ENCODE assay signal across 26 cellular contexts in genomic region chr4:100508691-100509090, GRCh38. TPM values are rescaled to one million over a fixed set of nuclear protein-coding genes. Genes with fewer than 3 reads are reported as not detected.
DNase-seq lines count a peak whose midpoint lies in the region; ATAC-seq and TF ChIP-seq lines count a peak whose summit lies in the region.
"Had no signal": no experiment of that assay in that cellular context is flagged by ENCODE, and none has a peak within 500 bp of the region (broad histone marks: within the 10 kb centered on the region; RNA-seq: fewer than 3 reads in every experiment).

No MANE protein-coding gene starts in this region.

- ATAC-seq in left lung, result peak; percentile 77
- no peak for ATAC-seq in GM19324 (IDR thresholded peaks at IDR 0.05; ENCODE audit: low FRiP score, unreplicated experiment)
- ATAC-seq: A549, GM12878 had no signal

- POLR2A ChIA-PET in A673 (lab: Charles Lee; ENCODE audit: low non-redundant PET), result no interaction called here

- no peak for TF ChIP-seq CTCF in A673 (conservative IDR thresholded peaks at IDR 0.05; ENCODE audit: low read depth, low read length)
- no peak for TF ChIP-seq CTCF in VCaP (conservative IDR thresholded peaks at IDR 0.05)
- no peak for TF ChIP-seq CTCF in left lung (IDR thresholded peaks at IDR 0.05)

- H3K27me3 ChIP-seq in A673 (replicated peaks; ENCODE audit: insufficient read depth, low read depth, low read length, poor library complexity) (no peaks in the 10 kb centered on the region), left lung (no peaks in the 10 kb centered on the region)
- H3K27me3 ChIP-seq: BE2C, BLaER1 had no signal

- H3K4me3 ChIP-seq in A673 (ENCODE audit: low read depth, low read length, poor library complexity, severe bottlenecking) (no peak overlapping the region), left lung (no peak overlapping the region)
- H3K4me3 ChIP-seq: A549, BLaER1, GM12878 had no signal

- no peaks in the 10 kb centered on the region for H3K9me3 ChIP-seq in A673 (ENCODE audit: low read depth, low read length, poor library complexity, severe bottlenecking)
- H3K9me3 ChIP-seq in left lung, result no peaks in the 10 kb centered on the region
- H3K9me3 ChIP-seq: A549, BE2C, BLaER1 had no signal

- intact Hi-C loops in A673 (cut with micrococcal nuclease; ENCODE audit: unreplicated experiment), result no loop called here
- intact Hi-C loops in left lung (cut with DNase I), result no loop called here

- H3K27ac ChIP-seq in A673 (ENCODE audit: low read depth, low read length, poor library complexity, severe bottlenecking) (peak overlapping the region; percentile 71), VCaP (peak overlapping the region; percentile 54; the same call in 1 of the 2 replicates), left lung (no peak overlapping the region)
- H3K27ac ChIP-seq: 22Rv1, A549, BLaER1 had no signal

- H3K36me3 ChIP-seq in A673 (ENCODE audit: insufficient read depth, low read length, poor library complexity, severe bottlenecking) (no peaks in the 10 kb centered on the region), left lung (no peaks in the 10 kb centered on the region)
- H3K36me3 ChIP-seq: BE2C, BLaER1 had no signal

- H3K4me1 ChIP-seq in A673 (ENCODE audit: insufficient read depth, low read length, poor library complexity, severe bottlenecking) (peaks cover 60% of the 10 kb centered on the region), left lung (peaks cover 0 to 3% of the 10 kb centered on the region in 2 donors)
- H3K4me1 ChIP-seq: A549, BE2C, BLaER1 had no signal

- CTCF ChIA-PET in A673 (lab: Charles Lee), result no interaction called here

- DNase-seq in A673 (ENCODE audit: low spot score), result no peak
- no peak for DNase-seq in left lung
- DNase-seq in activated CD4-positive, alpha-beta T cell treated with anti-CD3 and anti-CD28 coated beads, Interleukin-2, amount 50 U/mL, for 48 hours, result no peak
- DNase-seq: ACHN; BE2C; C1 segment of cervical spinal cord; CD4-positive, alpha-beta memory T cell; CD4-positive, CD25-positive, alpha-beta regulatory T cell; CD8-positive, alpha-beta memory T cell; COR-L47; DMS 273 treated with DMSO at 0.1 percent for 48 hours; DMS153; DMS53; DMS79; DND-41; EL; GDM1 had no signal

- no TSS peak for BruUV-seq in A673 (replicated peaks; lab: Mats Ljungman, UMichigan)

RNA-seq across cellular contexts. Expression of gene EMCN, which starts 9.1 kb away (rescaled TPM):
- 7.8 and 7.9 TPM in 2 replicates for total RNA-seq in A673 (2021)
- 10 to 100 TPM; 41.7 to 46.1 TPM for total RNA-seq in left lung
- total RNA-seq: A172; CD4-positive, alpha-beta memory T cell; CD4-positive, CD25-positive, alpha-beta regulatory T cell; CD8-positive, alpha-beta memory T cell; Daoy; G401; GM12878 had no signal

Comparison
In these comparisons a context has a peak if more than half of its experiments do, and no peak if none do; other contexts are left out.
1. H3K27ac ChIP-seq: peak in A673 (single experiment) and VCaP (single experiment); none in left lung (0 of 2).